ENCODE assay signal across 1 cellular context in the genomic region with DNA sequence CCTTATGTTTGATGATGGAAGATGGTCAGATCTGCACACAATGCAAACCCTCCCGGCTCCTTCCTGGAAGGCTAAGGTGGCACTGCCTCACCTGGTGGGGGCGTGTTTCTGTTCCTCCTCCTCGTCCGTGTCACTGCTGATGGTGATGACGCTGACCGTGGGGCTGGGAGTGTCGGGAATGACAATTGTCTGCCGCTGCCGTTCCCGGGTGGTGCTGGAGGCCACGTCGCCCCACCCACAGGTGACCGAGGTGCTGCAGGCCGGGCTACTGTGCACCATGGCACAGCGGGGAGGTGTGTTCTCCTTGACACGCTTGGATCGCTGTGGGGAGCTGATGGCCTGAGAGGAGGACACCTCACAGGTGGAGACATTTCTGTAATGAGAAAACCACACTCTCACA.
TF ChIP-seq lines count a peak whose summit lies in the region.

No MANE protein-coding gene starts in this region.

TF ChIP-seq in GM23338, 12 proteins besides CTCF, POLR2A, EP300 and RAD21 (continued from another document):
- TF ChIP-seq, protein P1, sequence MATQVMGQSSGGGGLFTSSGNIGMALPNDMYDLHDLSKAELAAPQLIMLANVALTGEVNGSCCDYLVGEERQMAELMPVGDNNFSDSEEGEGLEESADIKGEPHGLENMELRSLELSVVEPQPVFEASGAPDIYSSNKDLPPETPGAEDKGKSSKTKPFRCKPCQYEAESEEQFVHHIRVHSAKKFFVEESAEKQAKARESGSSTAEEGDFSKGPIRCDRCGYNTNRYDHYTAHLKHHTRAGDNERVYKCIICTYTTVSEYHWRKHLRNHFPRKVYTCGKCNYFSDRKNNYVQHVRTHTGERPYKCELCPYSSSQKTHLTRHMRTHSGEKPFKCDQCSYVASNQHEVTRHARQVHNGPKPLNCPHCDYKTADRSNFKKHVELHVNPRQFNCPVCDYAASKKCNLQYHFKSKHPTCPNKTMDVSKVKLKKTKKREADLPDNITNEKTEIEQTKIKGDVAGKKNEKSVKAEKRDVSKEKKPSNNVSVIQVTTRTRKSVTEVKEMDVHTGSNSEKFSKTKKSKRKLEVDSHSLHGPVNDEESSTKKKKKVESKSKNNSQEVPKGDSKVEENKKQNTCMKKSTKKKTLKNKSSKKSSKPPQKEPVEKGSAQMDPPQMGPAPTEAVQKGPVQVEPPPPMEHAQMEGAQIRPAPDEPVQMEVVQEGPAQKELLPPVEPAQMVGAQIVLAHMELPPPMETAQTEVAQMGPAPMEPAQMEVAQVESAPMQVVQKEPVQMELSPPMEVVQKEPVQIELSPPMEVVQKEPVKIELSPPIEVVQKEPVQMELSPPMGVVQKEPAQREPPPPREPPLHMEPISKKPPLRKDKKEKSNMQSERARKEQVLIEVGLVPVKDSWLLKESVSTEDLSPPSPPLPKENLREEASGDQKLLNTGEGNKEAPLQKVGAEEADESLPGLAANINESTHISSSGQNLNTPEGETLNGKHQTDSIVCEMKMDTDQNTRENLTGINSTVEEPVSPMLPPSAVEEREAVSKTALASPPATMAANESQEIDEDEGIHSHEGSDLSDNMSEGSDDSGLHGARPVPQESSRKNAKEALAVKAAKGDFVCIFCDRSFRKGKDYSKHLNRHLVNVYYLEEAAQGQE (IDR thresholded peaks at IDR 0.05; ENCODE audit: unreplicated experiment): no peak
- TF ChIP-seq JUNB (IDR thresholded peaks at IDR 0.05; ENCODE audit: unreplicated experiment) (no peak), NANOG (IDR thresholded peaks at IDR 0.05; ENCODE audit: borderline replicate concordance) (no peak), EZH2phosphoT487 (IDR thresholded peaks at IDR 0.05; ENCODE audit: unreplicated experiment) (no peak)
